In the genomic region with DNA sequence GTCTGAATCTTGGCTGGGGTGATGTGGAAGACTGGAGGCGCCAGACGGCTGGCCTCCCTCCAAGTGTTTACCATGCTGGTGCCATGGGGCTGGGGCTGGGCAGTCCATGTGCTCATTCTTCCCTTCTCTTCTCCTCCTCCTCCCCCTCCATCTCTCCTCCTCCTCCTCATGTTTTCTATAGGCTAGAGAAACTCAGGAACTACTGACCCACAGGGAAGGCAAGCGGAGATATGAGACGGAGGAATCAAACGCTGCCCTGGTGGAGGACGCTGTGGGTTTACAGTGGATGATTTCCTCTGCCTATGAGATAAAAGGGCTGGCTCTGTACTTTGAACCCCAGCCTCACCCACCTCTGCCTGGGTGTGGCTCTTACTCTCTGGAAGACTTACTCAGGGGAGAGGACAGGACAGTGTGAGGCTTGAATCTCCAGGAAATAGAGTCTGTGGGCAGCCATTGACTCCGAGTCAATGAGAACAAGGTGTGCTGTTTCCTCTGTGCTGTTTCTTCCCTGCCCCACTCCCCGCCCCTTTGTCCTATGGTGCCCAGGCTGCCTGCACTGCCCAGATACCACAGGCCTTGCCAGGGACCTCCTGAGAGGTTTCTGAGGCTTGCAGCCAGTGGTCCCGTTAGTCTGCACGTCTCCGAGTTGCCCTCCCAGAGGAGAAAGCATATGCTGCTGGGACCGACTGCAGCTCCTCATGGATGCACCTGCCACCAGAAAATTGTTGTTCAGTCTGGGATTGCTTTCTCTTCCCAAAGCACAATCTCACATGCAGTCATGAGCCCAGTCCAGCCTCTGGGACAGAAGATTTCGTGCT, we compare ENCODE assay signal across 1 cellular context.
TF ChIP-seq lines count a peak whose summit lies in the region.

No MANE protein-coding gene starts in this region.

TF ChIP-seq in GM23338, 12 proteins besides CTCF, POLR2A, EP300 and RAD21 (continued from another document):
- no peak for TF ChIP-seq NANOG (IDR thresholded peaks at IDR 0.05; ENCODE audit: borderline replicate concordance)
- no peak for TF ChIP-seq ZNF114 (CRISPR knock-in tag; IDR thresholded peaks at IDR 0.05)
- TF ChIP-seq, protein P1, sequence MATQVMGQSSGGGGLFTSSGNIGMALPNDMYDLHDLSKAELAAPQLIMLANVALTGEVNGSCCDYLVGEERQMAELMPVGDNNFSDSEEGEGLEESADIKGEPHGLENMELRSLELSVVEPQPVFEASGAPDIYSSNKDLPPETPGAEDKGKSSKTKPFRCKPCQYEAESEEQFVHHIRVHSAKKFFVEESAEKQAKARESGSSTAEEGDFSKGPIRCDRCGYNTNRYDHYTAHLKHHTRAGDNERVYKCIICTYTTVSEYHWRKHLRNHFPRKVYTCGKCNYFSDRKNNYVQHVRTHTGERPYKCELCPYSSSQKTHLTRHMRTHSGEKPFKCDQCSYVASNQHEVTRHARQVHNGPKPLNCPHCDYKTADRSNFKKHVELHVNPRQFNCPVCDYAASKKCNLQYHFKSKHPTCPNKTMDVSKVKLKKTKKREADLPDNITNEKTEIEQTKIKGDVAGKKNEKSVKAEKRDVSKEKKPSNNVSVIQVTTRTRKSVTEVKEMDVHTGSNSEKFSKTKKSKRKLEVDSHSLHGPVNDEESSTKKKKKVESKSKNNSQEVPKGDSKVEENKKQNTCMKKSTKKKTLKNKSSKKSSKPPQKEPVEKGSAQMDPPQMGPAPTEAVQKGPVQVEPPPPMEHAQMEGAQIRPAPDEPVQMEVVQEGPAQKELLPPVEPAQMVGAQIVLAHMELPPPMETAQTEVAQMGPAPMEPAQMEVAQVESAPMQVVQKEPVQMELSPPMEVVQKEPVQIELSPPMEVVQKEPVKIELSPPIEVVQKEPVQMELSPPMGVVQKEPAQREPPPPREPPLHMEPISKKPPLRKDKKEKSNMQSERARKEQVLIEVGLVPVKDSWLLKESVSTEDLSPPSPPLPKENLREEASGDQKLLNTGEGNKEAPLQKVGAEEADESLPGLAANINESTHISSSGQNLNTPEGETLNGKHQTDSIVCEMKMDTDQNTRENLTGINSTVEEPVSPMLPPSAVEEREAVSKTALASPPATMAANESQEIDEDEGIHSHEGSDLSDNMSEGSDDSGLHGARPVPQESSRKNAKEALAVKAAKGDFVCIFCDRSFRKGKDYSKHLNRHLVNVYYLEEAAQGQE (IDR thresholded peaks at IDR 0.05; ENCODE audit: unreplicated experiment) = no peak
- no peak for TF ChIP-seq POLR2AphosphoS5 (IDR thresholded peaks at IDR 0.05; ENCODE audit: low read depth)
- no peak for TF ChIP-seq JUNB (IDR thresholded peaks at IDR 0.05; ENCODE audit: unreplicated experiment)
- TF ChIP-seq EZH2phosphoT487 (IDR thresholded peaks at IDR 0.05; ENCODE audit: unreplicated experiment) = no peak
- TF ChIP-seq EZH2 (IDR thresholded peaks at IDR 0.05; ENCODE audit: low read depth, unreplicated experiment) = no peak
- no peak for TF ChIP-seq ZNF331 (CRISPR knock-in tag; IDR thresholded peaks at IDR 0.05; ENCODE audit: low read depth)
- no peak for TF ChIP-seq STAT1 (IDR thresholded peaks at IDR 0.05; ENCODE audit: unreplicated experiment)
